ENCODE assay signal across 11 cellular contexts in genomic region chr5:56588125-56588516, GRCh38.
DNase-seq lines count a peak whose midpoint lies in the region; ATAC-seq and TF ChIP-seq lines count a peak whose summit lies in the region.
"Had no signal": no experiment of that assay in that cellular context is flagged by ENCODE, and none has a peak within 500 bp of the region (broad histone marks: within the 10 kb centered on the region; RNA-seq: fewer than 3 reads in every experiment).

No MANE protein-coding gene starts in this region.

- no peaks in the 10 kb centered on the region for H3K36me3 ChIP-seq in CD8-positive, alpha-beta T cell (ENCODE audit: insufficient read depth, low read length)
- H3K36me3 ChIP-seq in neuronal stem cell (replicated peaks in 1 of 2; ENCODE audit: control insufficient read depth in 2 of 2, insufficient read depth in 2 of 2, low read length in 2 of 2), result no peaks in the 10 kb centered on the region

- intact Hi-C loops in activated CD4-positive, alpha-beta T cell treated with anti-CD3 and anti-CD28 coated beads for 36 hours (cut with DNase I, micrococcal nuclease), result no loop called here
- intact Hi-C loops in CD8-positive, alpha-beta T cell (cut with DNase I, micrococcal nuclease), result no loop called here
- intact Hi-C loops in activated T-helper 1 cell treated with anti-CD3 and anti-CD28 coated beads, Interleukin-12 subunit alpha, Interleukin-12 subunit beta, Interleukin-2, Interleukin-4 antibody, amounts not matched to agents 30 ng/mL and 10 ng/mL and 1 ng/mL, durations not matched to agents 14 hours and 24 hours and 36 hours (cut with micrococcal nuclease), result loop anchor here (5.0 kb wide), 2 partner anchors 106 to 316 kb away; no protein-coding TSS in a partner anchor

- no peak overlapping the region for H3K9ac ChIP-seq in neuronal stem cell (ENCODE audit: low read depth, low read length, poor library complexity)

- H3K4ac ChIP-seq in neuronal stem cell (ENCODE audit: low read length), result no peak overlapping the region

- POLR2A ChIA-PET in activated CD4-positive, alpha-beta T cell treated with anti-CD3 and anti-CD28 coated beads for 36 hours (lab: Charles Lee), result interaction anchor here (0.6 kb wide), 1 partner anchor 31 kb away, joined by 6 read pairs; no protein-coding TSS in a partner anchor
- POLR2A ChIA-PET in CD8-positive, alpha-beta T cell (lab: Charles Lee), result no interaction called here

- no peak overlapping the region for H3K14ac ChIP-seq in neuronal stem cell (ENCODE audit: low read length)

- H2AFZ ChIP-seq in neuronal stem cell (ENCODE audit: low read length), result no peak overlapping the region

- H3K23ac ChIP-seq in neuronal stem cell (ENCODE audit: low read depth, low read length, poor library complexity), result no peak overlapping the region

- H3K4me1 ChIP-seq in CD8-positive, alpha-beta T cell (ENCODE audit: insufficient read depth, low read length), result peaks cover 34% of the 10 kb centered on the region
- H3K4me1 ChIP-seq in neuronal stem cell (ENCODE audit: control insufficient read depth in 2 of 2, insufficient read depth in 1 of 2, low read depth in 1 of 2, low read length in 2 of 2), result peaks cover 0 to 27% of the 10 kb centered on the region in 2 donors

- H3K79me1 ChIP-seq in neuronal stem cell (ENCODE audit: low read depth, low read length), result no peaks in the 10 kb centered on the region

- H2BK12ac ChIP-seq in neuronal stem cell (ENCODE audit: low read length), result no peak overlapping the region

- peak overlapping the region; percentile 32 for H3K27ac ChIP-seq in CD8-positive, alpha-beta T cell (ENCODE audit: low read depth, low read length)
- H3K27ac ChIP-seq in neuronal stem cell (replicated peaks; ENCODE audit: low read length), result no peak overlapping the region

- no peaks in the 10 kb centered on the region for H3K9me3 Mint-ChIP-seq in activated CD4-positive, alpha-beta T cell treated with anti-CD3 and anti-CD28 coated beads for 36 hours (ENCODE audit: low read depth)
- no peaks in the 10 kb centered on the region for H3K9me3 Mint-ChIP-seq in CD8-positive, alpha-beta T cell
- no peaks in the 10 kb centered on the region for H3K9me3 Mint-ChIP-seq in activated T-helper 1 cell treated with anti-CD3 and anti-CD28 coated beads, Interleukin-12 subunit alpha, Interleukin-12 subunit beta, Interleukin-2, Interleukin-4 antibody, amounts not matched to agents 30 ng/mL and 10 ng/mL and 1 ng/mL, durations not matched to agents 14 hours and 24 hours and 36 hours
- no peaks in the 10 kb centered on the region for H3K9me3 Mint-ChIP-seq in effector memory CD8-positive, alpha-beta T cell

- H3K4me2 ChIP-seq in neuronal stem cell (ENCODE audit: insufficient read depth, low read length, poor library complexity, severe bottlenecking), result no peak overlapping the region

- no peak overlapping the region for H3K4me3 ChIP-seq in CD8-positive, alpha-beta T cell (ENCODE audit: low read depth, low read length)
- H3K4me3 ChIP-seq in neuronal stem cell (ENCODE audit: low read length in 2 of 2), result no peak overlapping the region

- H2BK5ac ChIP-seq in neuronal stem cell (ENCODE audit: low read length), result peak overlapping the region; percentile 72

- TF ChIP-seq CTCF in CD8-positive, alpha-beta T cell (IDR thresholded peaks at IDR 0.05), result no peak

- H3K36me3 Mint-ChIP-seq in activated CD4-positive, alpha-beta T cell treated with anti-CD3 and anti-CD28 coated beads for 36 hours (ENCODE audit: low read depth), result no peaks in the 10 kb centered on the region
- no peaks in the 10 kb centered on the region for H3K36me3 Mint-ChIP-seq in CD8-positive, alpha-beta T cell
- peaks cover 20% of the 10 kb centered on the region for H3K36me3 Mint-ChIP-seq in activated T-helper 1 cell treated with anti-CD3 and anti-CD28 coated beads, Interleukin-12 subunit alpha, Interleukin-12 subunit beta, Interleukin-2, Interleukin-4 antibody, amounts not matched to agents 30 ng/mL and 10 ng/mL and 1 ng/mL, durations not matched to agents 14 hours and 24 hours and 36 hours (ENCODE audit: low read depth)
- peaks cover 4% of the 10 kb centered on the region for H3K36me3 Mint-ChIP-seq in effector memory CD8-positive, alpha-beta T cell (ENCODE audit: insufficient read depth)

- peak overlapping the region; percentile 75 for H2BK120ac ChIP-seq in neuronal stem cell (ENCODE audit: low read depth, low read length)

- no CpG with 5 or more reads among the region's 2 CpGs for WGBS in neuronal stem cell (ENCODE audit: extremely low coverage in 2 of 2, insufficient read length in 2 of 2, insufficient replicate concordance in 1 of 2), 2 donors

- DNase-seq in activated CD4-positive, alpha-beta T cell treated with anti-CD3 and anti-CD28 coated beads for 36 hours, result no peak
- no peak for DNase-seq in activated CD4-positive, alpha-beta T cell treated with anti-CD3 and anti-CD28 coated beads, Interleukin-2, amount 50 U/mL, for 48 hours
- DNase-seq in CD8-positive, alpha-beta T cell, result no peak
- no peak for DNase-seq in activated T-helper 1 cell treated with anti-CD3 and anti-CD28 coated beads, Interleukin-12 subunit alpha, Interleukin-12 subunit beta, Interleukin-2, Interleukin-4 antibody, amounts not matched to agents 30 ng/mL and 10 ng/mL and 1 ng/mL, durations not matched to agents 14 hours and 24 hours and 36 hours (ENCODE audit: low spot score)
- DNase-seq in neuronal stem cell (ENCODE audit: low spot score), result no peak
- no peak for DNase-seq in effector memory CD8-positive, alpha-beta T cell
- no peak for DNase-seq in activated CD4-positive, CD25-positive, alpha-beta regulatory T cell treated with anti-CD3 and anti-CD28 coated beads, Interleukin-2, amount 50 U/mL, for 72 hours
- no peak for DNase-seq in stimulated activated naive CD4-positive, alpha-beta T cell (lab: John Stamatoyannopoulos, UW)
- DNase-seq: NCI-H1694 treated with DMSO at 0.1 percent for 48 hours, NCI-H526 treated with DMSO at 0.1 percent for 48 hours had no signal

- CTCF ChIA-PET in activated CD4-positive, alpha-beta T cell treated with anti-CD3 and anti-CD28 coated beads for 36 hours (lab: Charles Lee), result interaction anchor here (0.8 to 1.2 kb wide), 3 partner anchors 9 to 250 kb away, joined by 3 to 4 read pairs (median 4); no protein-coding TSS in a partner anchor
- CTCF ChIA-PET in CD8-positive, alpha-beta T cell (lab: Charles Lee), result interaction anchor here (0.9 kb wide), 1 partner anchor 18 kb away, joined by 3 read pairs; no protein-coding TSS in a partner anchor

- no peak overlapping the region for H2BK15ac ChIP-seq in neuronal stem cell (ENCODE audit: low read length)

- no peak overlapping the region for H3K4me3 Mint-ChIP-seq in activated CD4-positive, alpha-beta T cell treated with anti-CD3 and anti-CD28 coated beads for 36 hours
- H3K4me3 Mint-ChIP-seq in CD8-positive, alpha-beta T cell, result peak overlapping the region; percentile 27
- peak overlapping the region; percentile 25 for H3K4me3 Mint-ChIP-seq in activated T-helper 1 cell treated with anti-CD3 and anti-CD28 coated beads, Interleukin-12 subunit alpha, Interleukin-12 subunit beta, Interleukin-2, Interleukin-4 antibody, amounts not matched to agents 30 ng/mL and 10 ng/mL and 1 ng/mL, durations not matched to agents 14 hours and 24 hours and 36 hours
- H3K4me3 Mint-ChIP-seq in effector memory CD8-positive, alpha-beta T cell, result peak overlapping the region in 1 of 2 donors; percentile 17

- H3K9me3 ChIP-seq in CD8-positive, alpha-beta T cell (ENCODE audit: low read length), result no peaks in the 10 kb centered on the region
- H3K9me3 ChIP-seq in neuronal stem cell (replicated peaks in 1 of 2; ENCODE audit: control insufficient read depth in 2 of 2, insufficient read depth in 1 of 2, low read depth in 1 of 2, low read length in 2 of 2), result no peaks in the 10 kb centered on the region

- H3K4me1 Mint-ChIP-seq in activated CD4-positive, alpha-beta T cell treated with anti-CD3 and anti-CD28 coated beads for 36 hours, result peaks cover 41% of the 10 kb centered on the region
- H3K4me1 Mint-ChIP-seq in CD8-positive, alpha-beta T cell (ENCODE audit: low read depth), result peaks cover 42% of the 10 kb centered on the region
- H3K4me1 Mint-ChIP-seq in activated T-helper 1 cell treated with anti-CD3 and anti-CD28 coated beads, Interleukin-12 subunit alpha, Interleukin-12 subunit beta, Interleukin-2, Interleukin-4 antibody, amounts not matched to agents 30 ng/mL and 10 ng/mL and 1 ng/mL, durations not matched to agents 14 hours and 24 hours and 36 hours (ENCODE audit: low read depth), result peaks cover 50% of the 10 kb centered on the region
- H3K4me1 Mint-ChIP-seq in effector memory CD8-positive, alpha-beta T cell (ENCODE audit: low read depth in 2 of 2), result peaks cover 6 to 21% of the 10 kb centered on the region in 2 donors

- H3K27me3 Mint-ChIP-seq in activated CD4-positive, alpha-beta T cell treated with anti-CD3 and anti-CD28 coated beads for 36 hours, result no peaks in the 10 kb centered on the region
- no peaks in the 10 kb centered on the region for H3K27me3 Mint-ChIP-seq in CD8-positive, alpha-beta T cell (ENCODE audit: low read depth)
- H3K27me3 Mint-ChIP-seq in activated T-helper 1 cell treated with anti-CD3 and anti-CD28 coated beads, Interleukin-12 subunit alpha, Interleukin-12 subunit beta, Interleukin-2, Interleukin-4 antibody, amounts not matched to agents 30 ng/mL and 10 ng/mL and 1 ng/mL, durations not matched to agents 14 hours and 24 hours and 36 hours (ENCODE audit: insufficient read depth), result peaks cover 5% of the 10 kb centered on the region
- H3K27me3 Mint-ChIP-seq in effector memory CD8-positive, alpha-beta T cell, result peaks cover 0 to 10% of the 10 kb centered on the region in 2 donors

- H4K8ac ChIP-seq in neuronal stem cell (ENCODE audit: low read depth, low read length), result no peak overlapping the region

- H3K27me3 ChIP-seq in CD8-positive, alpha-beta T cell (ENCODE audit: insufficient read depth, low read length), result no peaks in the 10 kb centered on the region
- H3K27me3 ChIP-seq in neuronal stem cell (ENCODE audit: control insufficient read depth in 3 of 3, insufficient read depth in 3 of 3, low read depth in 1 of 3, low read length in 3 of 3), result no peaks in the 10 kb centered on the region

- H3K18ac ChIP-seq in neuronal stem cell (ENCODE audit: low read length), result peak overlapping the region; percentile 40

- peak overlapping the region; percentile 86 for H2AK5ac ChIP-seq in neuronal stem cell (ENCODE audit: low read depth, low read length)

- H4K91ac ChIP-seq in neuronal stem cell (ENCODE audit: low read depth, low read length, poor library complexity), result no peak overlapping the region

- ATAC-seq in activated CD4-positive, alpha-beta T cell treated with anti-CD3 and anti-CD28 coated beads for 36 hours, result no peak
- ATAC-seq in CD8-positive, alpha-beta T cell, result no peak
- no peak for ATAC-seq in effector memory CD8-positive, alpha-beta T cell (replicated peaks)

- peak overlapping the region; percentile 59 for H3K27ac Mint-ChIP-seq in activated CD4-positive, alpha-beta T cell treated with anti-CD3 and anti-CD28 coated beads for 36 hours
- H3K27ac Mint-ChIP-seq in CD8-positive, alpha-beta T cell, result peak overlapping the region; percentile 85
- H3K27ac Mint-ChIP-seq in activated T-helper 1 cell treated with anti-CD3 and anti-CD28 coated beads, Interleukin-12 subunit alpha, Interleukin-12 subunit beta, Interleukin-2, Interleukin-4 antibody, amounts not matched to agents 30 ng/mL and 10 ng/mL and 1 ng/mL, durations not matched to agents 14 hours and 24 hours and 36 hours, result peak overlapping the region; percentile 66
- H3K27ac Mint-ChIP-seq in effector memory CD8-positive, alpha-beta T cell, result peak overlapping the region in 1 of 2 donors; percentile 12
- H3K27ac Mint-ChIP-seq: progenitor cell of endocrine pancreas had no signal
